ENCODE assay signal across 11 cellular contexts in genomic region chr4:17448689-17449088, GRCh38.
A peak's percentile ranks its signal among the peaks of the same experiment; 100 is the strongest.
DNase-seq lines count a peak whose midpoint lies in the region; ATAC-seq and TF ChIP-seq lines count a peak whose summit lies in the region.
"Had no signal": no experiment of that assay in that cellular context is flagged by ENCODE, and none has a peak within 500 bp of the region (broad histone marks: within the 10 kb centered on the region; RNA-seq: fewer than 3 reads in every experiment).

No MANE protein-coding gene starts in this region.

- 29% methylated on average over 2 of the region's 3 CpGs for WGBS in right lobe of liver (ENCODE audit: insufficient coverage, low coverage, low lambda C conversion rate, missing lambda C conversion rate)

- no peaks in the 10 kb centered on the region for H3K9me3 ChIP-seq in right lobe of liver
- H3K9me3 ChIP-seq: transverse colon had no signal

- intact Hi-C loops in right lobe of liver (cut with DNase I) = loop anchor here in 1 of 2 donors (10.0 kb wide), 1 partner anchor 94 kb away; no protein-coding TSS in a partner anchor

- no peak for TF ChIP-seq POLR2A in right lobe of liver (IDR thresholded peaks at IDR 0.05)

- H3K4me3 ChIP-seq in GM12865 (ENCODE audit: low read depth, low read length) = no peak overlapping the region
- no peak overlapping the region for H3K4me3 ChIP-seq in cardiac fibroblast (replicated peaks in 1 of 2; ENCODE audit: low read depth in 2 of 2, low read length in 2 of 2)
- no peak overlapping the region for H3K4me3 ChIP-seq in right lobe of liver
- H3K4me3 ChIP-seq: transverse colon had no signal

- DNase-seq in GM12865 (ENCODE audit: low read depth) (peak; percentile 17), LHCN-M2 (ENCODE audit: low read depth) (peak; percentile 72), cardiac fibroblast (ENCODE audit: low read depth in 2 of 2) (peak; percentile 72 to 85), right lobe of liver (no peak), NCI-H2107 treated with DMSO at 0.1 percent for 48 hours (lab: John Stamatoyannopoulos, UW; ENCODE audit: unreplicated experiment) (no peak), islet precursor cell (no peak), DMS79 (lab: John Stamatoyannopoulos, UW) (no peak)
- no peak for DNase-seq in stimulated activated CD4-positive, alpha-beta T cell treated with anti-CD3 and anti-CD28 coated beads, Interleukin-4, amount 100 ng/mL, for 1 hour
- DNase-seq: activated CD8-positive, alpha-beta memory T cell treated with anti-CD3 and anti-CD28 coated beads, Interleukin-2, amount 50 U/mL, for 48 hours; NCI-H69; transverse colon had no signal

- H3K4me1 ChIP-seq in right lobe of liver = peaks cover 0 to 11% (median 0%) of the 10 kb centered on the region in 4 donors
- H3K4me1 ChIP-seq: transverse colon had no signal

- H3K27ac ChIP-seq in right lobe of liver = no peak overlapping the region
- H3K27ac ChIP-seq: transverse colon had no signal

- ATAC-seq in right lobe of liver = peak; percentile 65 to 88 (median 78)

- no peaks in the 10 kb centered on the region for H3K36me3 ChIP-seq in right lobe of liver
- H3K36me3 ChIP-seq: transverse colon had no signal

- TF ChIP-seq CTCF in GM12865 (IDR thresholded peaks at IDR 0.05; ENCODE audit: insufficient read depth, low read depth, low read length, missing control alignments) = no peak
- no peak for TF ChIP-seq CTCF in cardiac fibroblast (IDR thresholded peaks at IDR 0.05; ENCODE audit: low read depth, low read length)
- TF ChIP-seq CTCF in right lobe of liver (IDR thresholded peaks at IDR 0.05) = no peak

- no peaks in the 10 kb centered on the region for H3K27me3 ChIP-seq in right lobe of liver
- H3K27me3 ChIP-seq: transverse colon had no signal

Comparison
In these comparisons a context has a peak if more than half of its experiments do, and no peak if none do; other contexts are left out.
1. DNase-seq: peak in GM12865 (single experiment), LHCN-M2 (single experiment) and cardiac fibroblast (2 of 2); none in right lobe of liver (0 of 3), stimulated activated CD4-positive, alpha-beta T cell treated with anti-CD3 and anti-CD28 coated beads, Interleukin-4, amount 100 ng/mL, for 1 hour (single experiment), NCI-H2107 treated with DMSO at 0.1 percent for 48 hours (single experiment), islet precursor cell (single experiment) and DMS79 (single experiment).